In the genomic region with DNA sequence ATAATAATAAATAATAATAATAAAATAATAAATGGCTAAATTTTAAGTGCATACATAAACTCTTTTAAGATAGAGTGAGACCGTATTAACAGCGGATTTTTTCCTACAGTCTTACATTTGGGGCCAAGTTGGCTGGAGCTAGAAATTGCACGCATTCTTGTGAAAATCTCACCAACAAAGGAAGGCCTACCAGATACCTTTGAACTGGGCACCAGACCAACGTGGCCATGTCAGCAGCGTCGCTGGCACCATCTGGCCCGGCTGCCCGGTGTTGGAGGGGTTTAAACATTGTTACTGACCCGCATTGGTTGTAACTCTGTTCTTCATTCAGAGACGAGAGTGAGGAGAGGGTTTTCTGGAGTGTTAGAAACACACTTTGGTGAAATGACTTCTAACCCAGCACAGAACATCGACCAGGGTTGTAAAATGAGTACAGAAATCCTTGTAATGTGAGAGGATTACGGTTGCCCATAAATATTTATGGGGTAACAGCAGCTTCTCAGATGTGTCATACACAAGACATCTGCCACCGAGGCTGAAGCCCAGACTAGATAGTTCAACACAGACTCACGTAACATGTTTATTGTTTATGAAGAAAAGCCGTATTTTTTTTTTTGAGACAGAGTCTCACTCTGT, we compare ENCODE assay signal across 13 cellular contexts.
DNase-seq lines count a peak whose midpoint lies in the region; ATAC-seq, FAIRE-seq and TF ChIP-seq lines count a peak whose summit lies in the region.
"Had no signal": no experiment of that assay in that cellular context is flagged by ENCODE, and none has a peak within 500 bp of the region (broad histone marks: within the 10 kb centered on the region; RNA-seq: fewer than 3 reads in every experiment).

No MANE protein-coding gene starts in this region.

- H3K9ac ChIP-seq in adipocyte (ENCODE audit: low read length), result no peak overlapping the region

- ATAC-seq in HG02610 (IDR thresholded peaks at IDR 0.05; ENCODE audit: unreplicated experiment) (no peak), GM18511 (IDR thresholded peaks at IDR 0.05; ENCODE audit: unreplicated experiment) (no peak)
- ATAC-seq: T-cell had no signal

- peaks cover 12% of the 10 kb centered on the region for H3K4me1 ChIP-seq in adipocyte (ENCODE audit: control insufficient read depth, insufficient read depth, low read length)

- H3K27me3 ChIP-seq in adipocyte (replicated peaks; ENCODE audit: control insufficient read depth, insufficient read depth, low read length), result peaks cover 35% of the 10 kb centered on the region
- H3K27me3 ChIP-seq: upper lobe of left lung had no signal

- H3K36me3 ChIP-seq in adipocyte (ENCODE audit: control insufficient read depth, insufficient read depth, low read length, severe bottlenecking), result no peaks in the 10 kb centered on the region
- H3K36me3 ChIP-seq: upper lobe of left lung had no signal

- TF ChIP-seq CTCF in AG10803 (conservative IDR thresholded peaks at IDR 0.05; ENCODE audit: low read length), result no peak

- no peak overlapping the region; the same call in 1 of the 2 replicates for H3K4me3 ChIP-seq in AG10803 (ENCODE audit: low read length)
- H3K4me3 ChIP-seq in adipocyte (ENCODE audit: low read length), result no peak overlapping the region
- H3K4me3 ChIP-seq: upper lobe of left lung had no signal

- H3K9me3 ChIP-seq in adipocyte (ENCODE audit: control insufficient read depth, low read length), result no peaks in the 10 kb centered on the region
- H3K9me3 ChIP-seq: upper lobe of left lung had no signal

- FAIRE-seq in HTR-8/SVneo (lab: Jason Lieb, UNC), result peak; percentile 85

- peak; percentile 94 for DNase-seq in AG10803 (ENCODE audit: low read depth)
- peak; percentile 97 for DNase-seq in HTR-8/SVneo (ENCODE audit: insufficient read length, low spot score)
- DNase-seq in adipocyte (ENCODE audit: low read depth), result peak; percentile 56
- peak; percentile 9 for DNase-seq in kidney tubule cell (ENCODE audit: low spot score)
- no peak for DNase-seq in HPDE6-E6E7 (ENCODE audit: extremely low spot score)
- DNase-seq in NAMALWA (ENCODE audit: low spot score), result no peak
- DNase-seq: activated naive CD4-positive, alpha-beta T cell treated with Interleukin-2 at 50 U/mL for 16 hours; CD4-positive, CD25-positive, alpha-beta regulatory T cell; midbrain; T-cell had no signal

Comparison
In these comparisons a context has a peak if more than half of its experiments do, and no peak if none do; other contexts are left out.
1. DNase-seq: peak in AG10803 (single experiment), HTR-8/SVneo (single experiment), adipocyte (single experiment) and kidney tubule cell (single experiment); none in HPDE6-E6E7 (single experiment) and NAMALWA (single experiment).